In genomic region chr2:33322099-33322498, GRCh38 we compare ENCODE assay signal across 13 cellular contexts.
DNase-seq lines count a peak whose midpoint lies in the region; ATAC-seq and TF ChIP-seq lines count a peak whose summit lies in the region.
"Had no signal": no experiment of that assay in that cellular context is flagged by ENCODE, and none has a peak within 500 bp of the region (broad histone marks: within the 10 kb centered on the region; RNA-seq: fewer than 3 reads in every experiment).

No MANE protein-coding gene starts in this region.

- H3K27me3 ChIP-seq in neuronal stem cell (ENCODE audit: control insufficient read depth in 3 of 3, insufficient read depth in 3 of 3, low read depth in 1 of 3, low read length in 3 of 3) = no peaks in the 10 kb centered on the region

- ATAC-seq in GM21360 (IDR thresholded peaks at IDR 0.05; ENCODE audit: unreplicated experiment) = no peak
- ATAC-seq: T-cell had no signal

- no peak overlapping the region for H3K4ac ChIP-seq in neuronal stem cell (ENCODE audit: low read length)

- H3K4me2 ChIP-seq in neuronal stem cell (ENCODE audit: insufficient read depth, low read length, poor library complexity, severe bottlenecking) = no peak overlapping the region

- no peak overlapping the region for H2BK12ac ChIP-seq in neuronal stem cell (ENCODE audit: low read length)

- peaks cover 0 to 5% of the 10 kb centered on the region in 2 donors for H3K36me3 ChIP-seq in neuronal stem cell (replicated peaks in 1 of 2; ENCODE audit: control insufficient read depth in 2 of 2, insufficient read depth in 2 of 2, low read length in 2 of 2)

- no peak overlapping the region for H2BK120ac ChIP-seq in neuronal stem cell (ENCODE audit: low read depth, low read length)

- no CpG with 5 or more reads among the region's 3 CpGs for WGBS in neuronal stem cell (ENCODE audit: extremely low coverage in 2 of 2, insufficient read length in 2 of 2, insufficient replicate concordance in 1 of 2), 2 donors

- no peak overlapping the region for H3K23ac ChIP-seq in neuronal stem cell (ENCODE audit: low read depth, low read length, poor library complexity)

- H2BK15ac ChIP-seq in neuronal stem cell (ENCODE audit: low read length) = no peak overlapping the region

- H3K14ac ChIP-seq in neuronal stem cell (ENCODE audit: low read length) = no peak overlapping the region

- H2BK5ac ChIP-seq in neuronal stem cell (ENCODE audit: low read length) = no peak overlapping the region

- H3K79me1 ChIP-seq in neuronal stem cell (ENCODE audit: low read depth, low read length) = no peaks in the 10 kb centered on the region

- H3K27me3 Mint-ChIP-seq in chondrocyte (ENCODE audit: low read depth) = no peaks in the 10 kb centered on the region

- peaks cover 0 to 4% of the 10 kb centered on the region in 2 donors for H3K4me1 ChIP-seq in neuronal stem cell (ENCODE audit: control insufficient read depth in 2 of 2, insufficient read depth in 1 of 2, low read depth in 1 of 2, low read length in 2 of 2)

- H4K8ac ChIP-seq in neuronal stem cell (ENCODE audit: low read depth, low read length) = no peak overlapping the region

- no peak overlapping the region for H3K4me3 Mint-ChIP-seq in chondrocyte (ENCODE audit: unreplicated experiment)
- H3K4me3 Mint-ChIP-seq: activated T-cell treated with anti-CD3 and anti-CD28 coated beads, Interleukin-2, amount 50 U/mL, for 4 hours had no signal

- H3K9me3 ChIP-seq in neuronal stem cell (replicated peaks in 1 of 2; ENCODE audit: control insufficient read depth in 2 of 2, insufficient read depth in 1 of 2, low read depth in 1 of 2, low read length in 2 of 2) = no peaks in the 10 kb centered on the region

- H3K9ac ChIP-seq in neuronal stem cell (ENCODE audit: low read depth, low read length, poor library complexity) = no peak overlapping the region

- H3K4me3 ChIP-seq in neuronal stem cell (ENCODE audit: low read length in 2 of 2) = no peak overlapping the region

- DNase-seq in AG08395 (ENCODE audit: low spot score) (peak; percentile 24), MV-4-11 (lab: John Stamatoyannopoulos, UW) (peak; percentile 23), chondrocyte (ENCODE audit: low spot score) (no peak), lung microvascular endothelial cell (ENCODE audit: low read depth in 2 of 2) (peak; percentile 47 to 93), neuronal stem cell (ENCODE audit: low spot score) (no peak), ACHN (no peak), cortex of kidney (lab: John Stamatoyannopoulos, UW) (no peak)
- DNase-seq: activated T-cell treated with anti-CD3 and anti-CD28 coated beads, Interleukin-2, amount 50 U/mL, for 4 hours; effector memory CD4-positive, alpha-beta T cell; substantia nigra; T-cell had no signal

- TF ChIP-seq CTCF in chondrocyte (IDR thresholded peaks at IDR 0.05) = no peak

- peaks cover 33% of the 10 kb centered on the region for H3K4me1 Mint-ChIP-seq in chondrocyte (ENCODE audit: low read depth)

- no peak overlapping the region for H2AK5ac ChIP-seq in neuronal stem cell (ENCODE audit: low read depth, low read length)

- no peak overlapping the region for H3K18ac ChIP-seq in neuronal stem cell (ENCODE audit: low read length)

- peak overlapping the region; percentile 78 for H3K27ac Mint-ChIP-seq in chondrocyte (ENCODE audit: unreplicated experiment)
- H3K27ac Mint-ChIP-seq: T-cell had no signal

- H3K27ac ChIP-seq in neuronal stem cell (replicated peaks; ENCODE audit: low read length) = no peak overlapping the region
- H3K27ac ChIP-seq: C4-2B had no signal

- in situ Hi-C loops in ACHN (cut with HindIII; ENCODE audit: low pct_ligation_motif_present, low pct_unique_long_range_greater_than_20kb, low sequenced_read_pairs) = no loop called here

- no peak overlapping the region for H2AFZ ChIP-seq in neuronal stem cell (ENCODE audit: low read length)

- no peaks in the 10 kb centered on the region for H3K9me3 Mint-ChIP-seq in chondrocyte (ENCODE audit: low read depth)
- H3K9me3 Mint-ChIP-seq: activated T-cell treated with anti-CD3 and anti-CD28 coated beads, Interleukin-2, amount 50 U/mL, for 4 hours; T-cell had no signal

- no peak overlapping the region for H4K91ac ChIP-seq in neuronal stem cell (ENCODE audit: low read depth, low read length, poor library complexity)

- H3K36me3 Mint-ChIP-seq in chondrocyte (ENCODE audit: low read depth) = peaks cover 20% of the 10 kb centered on the region
- H3K36me3 Mint-ChIP-seq: T-cell had no signal

Comparison
In these comparisons a context has a peak if more than half of its experiments do, and no peak if none do; other contexts are left out.
1. DNase-seq: peak in AG08395 (single experiment), MV-4-11 (single experiment) and lung microvascular endothelial cell (2 of 2); none in chondrocyte (single experiment), neuronal stem cell (single experiment), ACHN (single experiment) and cortex of kidney (single experiment).